Comparison of ENCODE assay signal across 1 cellular context in genomic region chr1:241396747-241397691, GRCh38.
TF ChIP-seq lines count a peak whose summit lies in the region.

No MANE protein-coding gene starts in this region.

TF ChIP-seq in H1, 55 proteins besides CTCF, POLR2A, EP300 and RAD21:
- TF ChIP-seq CTBP2 (IDR thresholded peaks at IDR 0.05; ENCODE audit: borderline replicate concordance, insufficient read depth, insufficient read length, low read length) = no peak
- TF ChIP-seq POU5F1 (IDR thresholded peaks at IDR 0.05; ENCODE audit: low read depth, low read length) = no peak
- TF ChIP-seq JUND (IDR thresholded peaks at IDR 0.05; ENCODE audit: low read length) = no peak
- no peak for TF ChIP-seq FOSL1 (IDR thresholded peaks at IDR 0.05; ENCODE audit: insufficient read depth, low read depth, low read length)
- TF ChIP-seq TCF12 (IDR thresholded peaks at IDR 0.05; ENCODE audit: low read depth, low read length) = no peak
- TF ChIP-seq POLR2AphosphoS5 (IDR thresholded peaks at IDR 0.05; ENCODE audit: low read depth, low read length) = no peak
- no peak for TF ChIP-seq HDAC2 (IDR thresholded peaks at IDR 0.05; ENCODE audit: borderline replicate concordance in 1 of 2, low read depth in 2 of 2, low read length in 2 of 2)
- TF ChIP-seq SP2 (IDR thresholded peaks at IDR 0.05; ENCODE audit: low read length) = no peak
- TF ChIP-seq TAF1 (IDR thresholded peaks at IDR 0.05; ENCODE audit: low read depth, low read length) = no peak
- no peak for TF ChIP-seq RXRA (IDR thresholded peaks at IDR 0.05; ENCODE audit: insufficient read depth, low read depth, low read length)
- no peak for TF ChIP-seq SIRT6 (IDR thresholded peaks at IDR 0.05; ENCODE audit: low read length)
- TF ChIP-seq TBP (IDR thresholded peaks at IDR 0.05; ENCODE audit: low read depth, low read length) = no peak
- TF ChIP-seq RBBP5 (IDR thresholded peaks at IDR 0.05; ENCODE audit: borderline replicate concordance, low read depth, low read length) = no peak
